In the genomic region with DNA sequence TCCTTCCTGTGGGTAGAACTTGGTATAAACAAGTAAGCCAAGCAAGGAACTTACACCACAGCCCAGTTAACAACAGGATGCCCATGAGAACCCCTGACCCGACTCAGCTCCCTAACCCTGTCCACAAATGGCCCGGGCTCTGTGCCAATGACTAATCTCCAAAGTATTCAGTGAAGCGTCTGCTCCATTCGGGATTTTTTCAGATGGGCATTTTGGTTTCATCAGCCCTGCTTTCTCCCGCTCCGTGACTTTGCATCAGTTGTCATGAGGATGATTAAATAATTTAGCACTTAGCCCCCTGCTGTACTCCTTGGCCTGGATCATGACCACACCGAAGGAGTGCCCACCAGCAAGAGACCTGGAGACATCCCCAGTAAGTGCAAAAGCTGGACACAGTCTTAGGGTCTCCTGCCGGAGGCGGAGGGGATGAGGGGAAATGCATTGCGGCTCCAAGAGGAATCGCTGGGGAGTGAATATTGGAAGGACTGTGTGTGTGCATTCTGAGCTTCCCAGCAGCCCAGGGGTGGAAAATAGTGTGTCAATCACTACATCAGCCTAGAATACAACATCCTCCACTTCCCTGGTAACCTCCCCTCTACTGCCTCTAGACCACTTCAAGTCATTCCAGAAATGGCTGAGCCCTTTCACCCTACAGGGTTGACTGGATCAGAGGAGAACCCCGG, we compare ENCODE assay signal across 9 cellular contexts. TPM values are rescaled to one million over a fixed set of nuclear protein-coding genes. Genes with fewer than 3 reads are reported as not detected.
DNase-seq lines count a peak whose midpoint lies in the region; ATAC-seq and TF ChIP-seq lines count a peak whose summit lies in the region.
"Had no signal": no experiment of that assay in that cellular context is flagged by ENCODE, and none has a peak within 500 bp of the region (broad histone marks: within the 10 kb centered on the region; RNA-seq: fewer than 3 reads in every experiment).

No MANE protein-coding gene starts in this region.

- DNase-seq in DMS 273 (lab: John Stamatoyannopoulos, UW; ENCODE audit: unreplicated experiment): peak; percentile 49
- no peak for DNase-seq in DMS 273 treated with DMSO at 0.1 percent for 48 hours (lab: John Stamatoyannopoulos, UW)
- peak; percentile 35 to 74 for DNase-seq in SW 1271 (lab: John Stamatoyannopoulos, UW)
- DNase-seq in fibroblast of the aortic adventitia (ENCODE audit: low read depth): peak; percentile 83
- DNase-seq in smooth muscle cell of the brain vasculature (ENCODE audit: low read depth, low spot score): peak; percentile 82

- no peak overlapping the region for H3K4me3 ChIP-seq in fibroblast of the aortic adventitia (ENCODE audit: low read depth, low read length)

- ATAC-seq in HG03378 (IDR thresholded peaks at IDR 0.05; ENCODE audit: unreplicated experiment): no peak
- ATAC-seq in GM21619 (IDR thresholded peaks at IDR 0.05; ENCODE audit: unreplicated experiment): no peak
- no peak for ATAC-seq in HG03460 (IDR thresholded peaks at IDR 0.05; ENCODE audit: unreplicated experiment)
- ATAC-seq: Right ventricle myocardium inferior had no signal

- TF ChIP-seq CTCF in fibroblast of the aortic adventitia (IDR thresholded peaks at IDR 0.05; ENCODE audit: insufficient read depth, low read length): no peak

RNA-seq across cellular contexts. Expression of a gene that starts 41.4 kb away (rescaled TPM):
- total RNA-seq in fibroblast of the aortic adventitia (ENCODE audit: low replicate concordance): under 0.01 and 0.18 TPM in 2 replicates
